10 cellular contexts compared by ENCODE assay signal in the genomic region with DNA sequence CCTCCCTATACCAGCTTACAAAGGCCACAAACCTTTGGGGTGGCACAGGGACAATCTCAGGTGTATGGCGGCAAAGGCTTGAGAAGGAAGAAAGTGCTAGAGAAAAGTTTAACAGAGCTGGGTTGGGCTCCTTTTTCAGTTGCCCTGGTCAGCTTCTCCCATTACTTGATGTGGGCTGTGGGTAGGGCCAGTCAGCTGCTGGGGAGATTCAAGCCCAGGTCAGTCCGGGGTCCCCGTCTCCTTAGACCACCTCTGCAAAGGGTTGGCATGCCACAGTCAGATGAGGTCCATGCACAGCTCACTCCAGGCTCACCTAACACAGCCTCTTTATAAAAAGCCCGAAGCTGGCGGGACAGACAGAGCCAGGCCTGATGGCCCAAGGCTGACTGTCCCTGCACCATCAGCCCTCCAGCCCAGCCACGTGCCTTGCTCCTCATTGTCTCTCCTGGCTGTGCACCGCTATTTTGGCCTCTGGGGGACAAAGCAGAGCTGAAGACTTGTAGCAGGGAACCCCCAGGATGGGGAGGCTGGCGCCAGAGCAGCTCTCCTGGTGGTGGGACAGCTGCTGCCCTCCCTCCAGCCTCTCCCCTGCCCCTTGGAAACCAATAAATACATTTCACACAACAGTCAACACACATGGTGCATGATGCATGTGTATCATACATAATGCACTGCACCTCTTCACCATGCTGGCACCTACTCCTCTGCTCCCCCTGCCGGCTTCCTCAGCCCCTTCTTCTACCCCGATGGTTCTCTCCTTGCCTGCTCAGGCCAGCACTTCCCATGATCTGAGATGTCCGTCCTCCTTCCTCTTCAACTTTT.
DNase-seq lines count a peak whose midpoint lies in the region; ATAC-seq and TF ChIP-seq lines count a peak whose summit lies in the region.
"Had no signal": no experiment of that assay in that cellular context is flagged by ENCODE, and none has a peak within 500 bp of the region (broad histone marks: within the 10 kb centered on the region; RNA-seq: fewer than 3 reads in every experiment).

No MANE protein-coding gene starts in this region.

- no peaks in the 10 kb centered on the region for H3K27me3 ChIP-seq in GM06990 (replicated peaks; ENCODE audit: control insufficient read depth, insufficient read depth, low read length)
- H3K27me3 ChIP-seq: esophagus muscularis mucosa had no signal

- H3K36me3 ChIP-seq in GM06990 (ENCODE audit: control insufficient read depth, insufficient read depth, low read length): no peaks in the 10 kb centered on the region
- H3K36me3 ChIP-seq: esophagus muscularis mucosa had no signal

- ATAC-seq in GM19395 (IDR thresholded peaks at IDR 0.05; ENCODE audit: unreplicated experiment): peak; percentile 72
- peak; percentile 86 for ATAC-seq in SK-N-SH treated with all-trans-retinoic acid at 6 μM for 48 hours

- no peak overlapping the region for H3K4me3 ChIP-seq in GM06990 (replicated peaks; ENCODE audit: low read depth, low read length)
- H3K4me3 ChIP-seq: esophagus muscularis mucosa had no signal

- peak; percentile 51 for TF ChIP-seq CTCF in GM06990 (IDR thresholded peaks at IDR 0.05; ENCODE audit: insufficient read depth, low read length, poor library complexity, severe bottlenecking)

- DNase-seq in GM06990 (ENCODE audit: extremely low read depth, insufficient read length) (no peak), mesenteric fat pad (ENCODE audit: low spot score) (peak; percentile 53), cerebellar nuclear complex (lab: John Stamatoyannopoulos, UW) (no peak), medulla oblongata (ENCODE audit: extremely low spot score) (no peak), NCI-H187 treated with DMSO at 0.1 percent for 48 hours (lab: John Stamatoyannopoulos, UW) (no peak), NCI-H1048 (lab: John Stamatoyannopoulos, UW) (no peak)
- DNase-seq: substantia nigra had no signal

TF ChIP-seq in SK-N-SH treated with all-trans-retinoic acid at 6 μM for 48 hours, 23 proteins besides CTCF, POLR2A, EP300 and RAD21:
- TF ChIP-seq POU6F1 (CRISPR knock-in tag; IDR thresholded peaks at IDR 0.05; ENCODE audit: borderline replicate concordance, low read depth): no peak
